1 cellular context compared by ENCODE assay signal in the genomic region with DNA sequence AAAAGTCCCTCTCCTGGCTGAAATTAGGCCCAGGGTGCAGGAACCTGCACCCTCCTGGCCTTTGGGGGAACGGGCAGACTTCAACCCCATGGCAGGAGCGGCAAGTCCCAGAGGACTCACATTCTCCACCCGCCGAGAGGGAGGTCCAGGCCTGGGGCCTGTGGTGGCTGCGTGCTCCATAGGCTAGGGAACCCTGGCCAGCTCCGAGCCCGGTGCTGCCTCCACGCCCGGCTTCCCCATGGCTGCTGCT.
TF ChIP-seq lines count a peak whose summit lies in the region.

No MANE protein-coding gene starts in this region.

TF ChIP-seq in GM23338, 12 proteins besides CTCF, POLR2A, EP300 and RAD21 (continued from another document):
- TF ChIP-seq, protein P1, sequence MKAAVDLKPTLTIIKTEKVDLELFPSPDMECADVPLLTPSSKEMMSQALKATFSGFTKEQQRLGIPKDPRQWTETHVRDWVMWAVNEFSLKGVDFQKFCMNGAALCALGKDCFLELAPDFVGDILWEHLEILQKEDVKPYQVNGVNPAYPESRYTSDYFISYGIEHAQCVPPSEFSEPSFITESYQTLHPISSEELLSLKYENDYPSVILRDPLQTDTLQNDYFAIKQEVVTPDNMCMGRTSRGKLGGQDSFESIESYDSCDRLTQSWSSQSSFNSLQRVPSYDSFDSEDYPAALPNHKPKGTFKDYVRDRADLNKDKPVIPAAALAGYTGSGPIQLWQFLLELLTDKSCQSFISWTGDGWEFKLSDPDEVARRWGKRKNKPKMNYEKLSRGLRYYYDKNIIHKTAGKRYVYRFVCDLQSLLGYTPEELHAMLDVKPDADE (IDR thresholded peaks at IDR 0.05): no peak
